Comparison of ENCODE assay signal across 7 cellular contexts in the genomic region with DNA sequence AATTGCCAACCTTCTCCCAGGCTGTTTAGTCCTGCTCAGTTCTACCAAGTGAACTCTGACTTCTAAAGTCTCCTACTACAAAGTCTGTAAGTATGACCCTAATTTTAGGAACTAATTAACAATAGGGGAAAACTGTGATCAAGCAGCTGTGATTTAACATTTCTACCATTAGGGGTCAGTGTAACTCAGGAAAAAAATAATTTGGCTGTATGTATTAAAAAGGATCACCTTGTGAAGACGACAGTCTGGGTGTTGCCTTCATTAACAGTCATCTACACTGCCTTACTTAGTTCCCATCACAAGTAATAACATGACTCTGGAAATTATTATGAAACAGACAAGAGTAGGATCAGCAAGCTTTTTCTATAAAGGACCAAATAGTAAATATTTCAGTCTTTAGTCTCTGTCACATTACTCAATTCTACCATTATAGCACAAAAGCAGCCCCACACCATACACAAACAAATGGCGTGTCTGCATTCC. TPM values are rescaled to one million over a fixed set of nuclear protein-coding genes. Genes with fewer than 3 reads are reported as not detected.
DNase-seq lines count a peak whose midpoint lies in the region; ATAC-seq, FAIRE-seq and TF ChIP-seq lines count a peak whose summit lies in the region.

No MANE protein-coding gene starts in this region.

- DNase-seq in GM10266 (ENCODE audit: extremely low spot score) (peak; percentile 32), NB4 (ENCODE audit: low read depth) (peak; percentile 64), SK-MEL-5 (ENCODE audit: low read depth, low spot score) (peak; percentile 63), frontal cortex (ENCODE audit: low spot score in 2 of 2) (peak in 1 of 2 donors; percentile 34), spleen (no peak), NCI-H226 (no peak)

- ATAC-seq in GM19463 (IDR thresholded peaks at IDR 0.05; ENCODE audit: unreplicated experiment) = no peak

- in situ Hi-C loops in SK-MEL-5 (cut with HindIII; ENCODE audit: low pct_unique_long_range_greater_than_20kb, low sequenced_read_pairs) = no loop called here

- H3K36me3 ChIP-seq in spleen = no peaks in the 10 kb centered on the region

- peak; percentile 43 for FAIRE-seq in frontal cortex (lab: Jason Lieb, UNC)

- no peak overlapping the region for H3K4me3 ChIP-seq in NB4 (ENCODE audit: low read depth, low read length)
- no peak overlapping the region for H3K4me3 ChIP-seq in spleen

- no peaks in the 10 kb centered on the region for H3K9me3 ChIP-seq in spleen

- peaks cover under 1 to 25% (median 13%) of the 10 kb centered on the region in 6 donors for H3K4me1 ChIP-seq in spleen

- no peak for TF ChIP-seq POLR2A in NB4 (IDR thresholded peaks at IDR 0.05; ENCODE audit: extremely low read depth, insufficient read length)
- no peak for TF ChIP-seq POLR2A in spleen (IDR thresholded peaks at IDR 0.05)

- H3K27ac ChIP-seq in spleen = no peak overlapping the region

- TF ChIP-seq CTCF in GM10266 (IDR thresholded peaks at IDR 0.05; ENCODE audit: control insufficient read depth, insufficient read depth, low read depth, missing control alignments) (peak; percentile 67), NB4 (IDR thresholded peaks at IDR 0.05; ENCODE audit: low read depth, low read length) (peak; percentile 35), spleen (IDR thresholded peaks at IDR 0.05 in 8 of 11, conservative IDR thresholded peaks at IDR 0.05 in 3 of 11) (peak; percentile 61 to 82 (median 80))

- peaks cover 0 to 6% (median 0%) of the 10 kb centered on the region in 7 donors for H3K27me3 ChIP-seq in spleen (replicated peaks in 1 of 7)

- intact Hi-C loops in spleen (cut with DNase I; ENCODE audit: low total_unique reads) = loop anchor here (5.0 kb wide), 2 partner anchors 656 to 696 kb away; no protein-coding TSS in a partner anchor

- 25 to 40% (median 34%) methylated on average over 2 of the region's 2 CpGs for WGBS in spleen, 5 donors

RNA-seq across cellular contexts. Expression of a gene that starts 4.2 kb away (rescaled TPM):
- 25.5 and 30.2 TPM in 2 replicates for total RNA-seq in SK-MEL-5 (2014; rRNA removed; shearing (Covaris generic))
- 23.0 and 27.9 TPM in 2 replicates for polyA plus RNA-seq in SK-MEL-5 (2015; cell fraction: cytosol; rRNA removed)
- polyA plus RNA-seq in SK-MEL-5 (2015; cell fraction: nucleus; rRNA removed) = 116 and 137 TPM in 2 replicates
- total RNA-seq in frontal cortex = 14.3 TPM
- total RNA-seq in spleen = 10 to 100 TPM; 22.7 to 66.7 (median 39.9) TPM
- polyA plus RNA-seq in spleen = 10 to 100 TPM in 2 of 3 donors, 1 to 10 TPM in 1; 4.6 to 12.0 (median 11.9) TPM

Comparison
In these comparisons a context has a peak if more than half of its experiments do, and no peak if none do; other contexts are left out.
1. DNase-seq: peak in GM10266 (single experiment), NB4 (single experiment) and SK-MEL-5 (single experiment); none in spleen (single experiment) and NCI-H226 (single experiment).
2. Peak in every context shown above with its lines, with median percentiles within 50 percentile points of each other: CTCF ChIP-seq.